In the genomic region with DNA sequence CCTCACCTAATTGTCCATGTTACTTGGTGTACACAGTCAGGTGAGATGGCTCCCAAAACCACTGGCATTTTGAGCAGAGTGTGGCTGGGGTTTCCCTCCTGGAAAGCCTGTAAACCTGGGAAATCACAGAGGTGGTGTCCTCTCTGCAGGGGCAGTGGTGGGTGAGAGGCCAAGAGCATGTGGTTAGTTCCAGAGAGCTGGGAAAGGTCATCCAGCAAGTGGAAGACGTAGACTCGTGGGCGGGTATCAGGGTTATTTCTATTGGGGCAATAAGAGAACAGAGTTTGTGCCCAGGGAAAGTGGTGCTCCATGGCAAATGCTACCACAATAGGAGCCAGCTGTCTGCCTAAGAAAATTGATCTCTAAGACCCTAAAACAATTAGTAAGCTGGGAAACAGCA, we compare ENCODE assay signal across 32 cellular contexts. TPM values are rescaled to one million over a fixed set of nuclear protein-coding genes. Genes with fewer than 3 reads are reported as not detected.
DNase-seq lines count a peak whose midpoint lies in the region; TF ChIP-seq lines count a peak whose summit lies in the region.
"Had no signal": no experiment of that assay in that cellular context is flagged by ENCODE, and none has a peak within 500 bp of the region (broad histone marks: within the 10 kb centered on the region; RNA-seq: fewer than 3 reads in every experiment).

No MANE protein-coding gene starts in this region.

- peak overlapping the region; percentile 51 for H3K23ac ChIP-seq in mesendoderm (ENCODE audit: low read length)

- no peak overlapping the region for H3K56ac ChIP-seq in mesendoderm (ENCODE audit: low read length)

- WGBS in mesendoderm (ENCODE audit: extremely low coverage, insufficient coverage, low lambda C conversion rate) = no CpG with 5 or more reads among the region's 3 CpGs
- 73% methylated on average over 3 of the region's 3 CpGs for WGBS in smooth muscle cell (ENCODE audit: low lambda C conversion rate)

- H3K4me1 ChIP-seq in mesendoderm (ENCODE audit: control insufficient read depth, low read depth, low read length) (peaks cover 4% of the 10 kb centered on the region), smooth muscle cell (ENCODE audit: low read depth) (peaks cover 22% of the 10 kb centered on the region)

- no peaks in the 10 kb centered on the region for H3K9me3 Mint-ChIP-seq in activated CD4-positive, alpha-beta T cell treated with anti-CD3 and anti-CD28 coated beads, Interleukin-2, amount 10 ng/mL, durations not matched to agents 7 days and 5 days
- no peaks in the 10 kb centered on the region for H3K9me3 Mint-ChIP-seq in chondrocyte (ENCODE audit: low read depth)
- H3K9me3 Mint-ChIP-seq: activated CD8-positive, alpha-beta T cell treated with anti-CD3 and anti-CD28 coated beads for 36 hours; activated naive CD4-positive, alpha-beta T cell treated with anti-CD3 and anti-CD28 coated beads for 36 hours; activated T-helper 1 cell treated with anti-CD3 and anti-CD28 coated beads, Interleukin-12 subunit alpha, Interleukin-12 subunit beta, Interleukin-2, Interleukin-4 antibody, amounts not matched to agents 30 ng/mL and 10 ng/mL and 1 ng/mL, durations not matched to agents 14 hours and 24 hours and 36 hours; CD4-positive, CD25-positive, alpha-beta regulatory T cell; stimulated activated naive CD8-positive, alpha-beta T cell treated with anti-CD3 and anti-CD28 coated beads, Interleukin-15, amount 100 ng/mL, for 72 hours had no signal

- H3K36me3 Mint-ChIP-seq in activated CD4-positive, alpha-beta T cell treated with anti-CD3 and anti-CD28 coated beads, Interleukin-2, amount 10 ng/mL, durations not matched to agents 7 days and 5 days (ENCODE audit: low read depth) = peaks cover 7% of the 10 kb centered on the region
- peaks cover 5% of the 10 kb centered on the region for H3K36me3 Mint-ChIP-seq in chondrocyte (ENCODE audit: low read depth)

- POLR2A ChIA-PET in activated CD4-positive, alpha-beta T cell treated with anti-CD3 and anti-CD28 coated beads, Interleukin-2, amount 10 ng/mL, durations not matched to agents 7 days and 5 days (lab: Charles Lee) = interaction anchor here (0.7 kb wide), 1 partner anchor 35 kb away, joined by 3 read pairs; no protein-coding TSS in a partner anchor

- H4K5ac ChIP-seq in mesendoderm (ENCODE audit: low read length) = no peak overlapping the region

- H4K8ac ChIP-seq in mesendoderm (ENCODE audit: low read depth, low read length) = no peak overlapping the region

- H3K27ac ChIP-seq in mesendoderm (ENCODE audit: low read depth, low read length) (no peak overlapping the region), smooth muscle cell (ENCODE audit: low read depth) (no peak overlapping the region)
- H3K27ac ChIP-seq: HL-60, KMS-11, parathyroid adenoma, PC-9, spleen, thyroid gland had no signal

- H4K20me1 ChIP-seq in smooth muscle cell (ENCODE audit: low read depth) = no peaks in the 10 kb centered on the region

- H2BK120ac ChIP-seq in mesendoderm (ENCODE audit: low read depth, low read length) = no peak overlapping the region

- H2BK15ac ChIP-seq in mesendoderm (replicated peaks; ENCODE audit: low read depth) = no peak overlapping the region

- H3K79me2 ChIP-seq in mesendoderm (ENCODE audit: control insufficient read depth, insufficient read depth, low read length) (no peaks in the 10 kb centered on the region), smooth muscle cell (ENCODE audit: low read depth) (no peaks in the 10 kb centered on the region)
- H3K79me2 ChIP-seq: parathyroid adenoma had no signal

- no peak overlapping the region for H3K4me3 ChIP-seq in mesendoderm (ENCODE audit: low read length)
- no peak overlapping the region for H3K4me3 ChIP-seq in smooth muscle cell
- H3K4me3 ChIP-seq: lung, PC-9, right atrium auricular region, spleen, thyroid gland, vagina had no signal

- no peaks in the 10 kb centered on the region for H3K27me3 ChIP-seq in mesendoderm (ENCODE audit: insufficient read depth, low read length, poor library complexity)
- no peaks in the 10 kb centered on the region for H3K27me3 ChIP-seq in smooth muscle cell (ENCODE audit: low read depth)
- H3K27me3 ChIP-seq: right atrium auricular region, spleen, thyroid gland, vagina had no signal

- CTCF ChIA-PET in activated CD4-positive, alpha-beta T cell treated with anti-CD3 and anti-CD28 coated beads, Interleukin-2, amount 10 ng/mL, durations not matched to agents 7 days and 5 days (lab: Charles Lee) = no interaction called here

- DNase-seq in activated CD4-positive, alpha-beta T cell treated with anti-CD3 and anti-CD28 coated beads, Interleukin-2, amount 10 ng/mL, durations not matched to agents 7 days and 5 days = no peak
- no peak for DNase-seq in activated CD4-positive, alpha-beta T cell treated with anti-CD3 and anti-CD28 coated beads, Interleukin-2, amount 50 U/mL, for 48 hours
- DNase-seq in chondrocyte (ENCODE audit: low spot score) (peak; percentile 21), mesendoderm (no peak), smooth muscle cell (lab: John Stamatoyannopoulos, UW; ENCODE audit: unreplicated experiment) (no peak), germinal center (ENCODE audit: low spot score) (no peak), SW 1271 (lab: John Stamatoyannopoulos, UW) (no peak)
- DNase-seq in stimulated activated CD4-positive, alpha-beta T cell treated with anti-CD3 and anti-CD28 coated beads, Interleukin-4, amount 100 ng/mL, for 24 hours = no peak
- DNase-seq: activated CD8-positive, alpha-beta memory T cell treated with anti-CD3 and anti-CD28 coated beads, Interleukin-2, amount 50 U/mL, for 48 hours; activated CD8-positive, alpha-beta T cell treated with anti-CD3 and anti-CD28 coated beads for 36 hours; activated naive CD4-positive, alpha-beta T cell treated with anti-CD3 and anti-CD28 coated beads for 36 hours; amniotic stem cell; Calu3; CD4-positive, CD25-positive, alpha-beta regulatory T cell; DND-41; effector CD4-positive, alpha-beta T cell; NCI-H1930; PC-9; Right ventricle myocardium superior; spleen; stimulated activated CD4-positive, alpha-beta T cell treated with anti-CD3 and anti-CD28 coated beads, Interleukin-2, amount 100 ng/mL, for 24 hours; stimulated activated CD8-positive, alpha-beta memory T cell treated with anti-CD3 and anti-CD28 coated beads, Interleukin-4, amount 100 ng/mL, for 48 hours; stimulated activated naive CD8-positive, alpha-beta T cell treated with anti-CD3 and anti-CD28 coated beads, Interleukin-15, amount 100 ng/mL, for 72 hours; T-helper 17 cell; thyroid gland had no signal

- H3K36me3 ChIP-seq in mesendoderm (ENCODE audit: control insufficient read depth, insufficient read depth, low read length) (no peaks in the 10 kb centered on the region), smooth muscle cell (ENCODE audit: low read depth) (no peaks in the 10 kb centered on the region)
- H3K36me3 ChIP-seq: right atrium auricular region, thyroid gland, vagina had no signal

- H3K4me3 Mint-ChIP-seq in activated CD4-positive, alpha-beta T cell treated with anti-CD3 and anti-CD28 coated beads, Interleukin-2, amount 10 ng/mL, durations not matched to agents 7 days and 5 days = no peak overlapping the region
- no peak overlapping the region for H3K4me3 Mint-ChIP-seq in chondrocyte (ENCODE audit: unreplicated experiment)
- H3K4me3 Mint-ChIP-seq: activated CD8-positive, alpha-beta T cell treated with anti-CD3 and anti-CD28 coated beads for 36 hours; activated naive CD4-positive, alpha-beta T cell treated with anti-CD3 and anti-CD28 coated beads for 36 hours; activated T-helper 1 cell treated with anti-CD3 and anti-CD28 coated beads, Interleukin-12 subunit alpha, Interleukin-12 subunit beta, Interleukin-2, Interleukin-4 antibody, amounts not matched to agents 30 ng/mL and 10 ng/mL and 1 ng/mL, durations not matched to agents 14 hours and 24 hours and 36 hours; CD4-positive, CD25-positive, alpha-beta regulatory T cell; stimulated activated naive CD8-positive, alpha-beta T cell treated with anti-CD3 and anti-CD28 coated beads, Interleukin-15, amount 100 ng/mL, for 72 hours; T-helper 17 cell had no signal

- peak overlapping the region; percentile 16 for H3K27ac Mint-ChIP-seq in activated CD4-positive, alpha-beta T cell treated with anti-CD3 and anti-CD28 coated beads, Interleukin-2, amount 10 ng/mL, durations not matched to agents 7 days and 5 days
- no peak overlapping the region for H3K27ac Mint-ChIP-seq in chondrocyte (ENCODE audit: unreplicated experiment)
- H3K27ac Mint-ChIP-seq: activated CD8-positive, alpha-beta T cell treated with anti-CD3 and anti-CD28 coated beads for 36 hours; activated naive CD4-positive, alpha-beta T cell treated with anti-CD3 and anti-CD28 coated beads for 36 hours; activated T-helper 1 cell treated with anti-CD3 and anti-CD28 coated beads, Interleukin-12 subunit alpha, Interleukin-12 subunit beta, Interleukin-2, Interleukin-4 antibody, amounts not matched to agents 30 ng/mL and 10 ng/mL and 1 ng/mL, durations not matched to agents 14 hours and 24 hours and 36 hours; CD4-positive, CD25-positive, alpha-beta regulatory T cell; T-helper 17 cell had no signal

- H3K27me3 Mint-ChIP-seq in activated CD4-positive, alpha-beta T cell treated with anti-CD3 and anti-CD28 coated beads, Interleukin-2, amount 10 ng/mL, durations not matched to agents 7 days and 5 days = no peaks in the 10 kb centered on the region
- no peaks in the 10 kb centered on the region for H3K27me3 Mint-ChIP-seq in chondrocyte (ENCODE audit: low read depth)
- H3K27me3 Mint-ChIP-seq: activated CD8-positive, alpha-beta T cell treated with anti-CD3 and anti-CD28 coated beads for 36 hours; CD4-positive, CD25-positive, alpha-beta regulatory T cell; stimulated activated naive CD8-positive, alpha-beta T cell treated with anti-CD3 and anti-CD28 coated beads, Interleukin-15, amount 100 ng/mL, for 72 hours; T-helper 17 cell had no signal

- no peaks in the 10 kb centered on the region for H3K4me1 Mint-ChIP-seq in activated CD4-positive, alpha-beta T cell treated with anti-CD3 and anti-CD28 coated beads, Interleukin-2, amount 10 ng/mL, durations not matched to agents 7 days and 5 days
- peaks cover 71% of the 10 kb centered on the region for H3K4me1 Mint-ChIP-seq in chondrocyte (ENCODE audit: low read depth)
- H3K4me1 Mint-ChIP-seq: T-helper 17 cell had no signal

- H3K18ac ChIP-seq in mesendoderm (ENCODE audit: low read length) = no peak overlapping the region

- no peak overlapping the region for H3K4ac ChIP-seq in mesendoderm (ENCODE audit: low read depth, low read length)

- no peak overlapping the region for H2AFZ ChIP-seq in smooth muscle cell (ENCODE audit: low read depth)
- H2AFZ ChIP-seq: parathyroid adenoma, PC-9 had no signal

- no peak for TF ChIP-seq CTCF in chondrocyte (IDR thresholded peaks at IDR 0.05)
- no peak for TF ChIP-seq CTCF in smooth muscle cell (IDR thresholded peaks at IDR 0.05; ENCODE audit: borderline replicate concordance, insufficient read depth, poor library complexity, severe bottlenecking)

- peaks cover 16% of the 10 kb centered on the region for H3F3A ChIP-seq in smooth muscle cell (ENCODE audit: low read depth)

- no peaks in the 10 kb centered on the region for H3K79me1 ChIP-seq in mesendoderm (ENCODE audit: low read length)

- no peaks in the 10 kb centered on the region for H3K9me3 ChIP-seq in smooth muscle cell (replicated peaks; ENCODE audit: low read depth)
- H3K9me3 ChIP-seq: right atrium auricular region, spleen, thyroid gland, vagina had no signal

- no peak overlapping the region for H2BK5ac ChIP-seq in mesendoderm (ENCODE audit: low read length)

- no peak overlapping the region for H3K4me2 ChIP-seq in mesendoderm (ENCODE audit: low read length)
- H3K4me2 ChIP-seq in smooth muscle cell = peak overlapping the region; percentile 73
- H3K4me2 ChIP-seq: KMS-11, PC-9 had no signal

- H2AK5ac ChIP-seq in mesendoderm (ENCODE audit: low read length) = no peak overlapping the region

- H3K9ac ChIP-seq in mesendoderm (ENCODE audit: low read length) (no peak overlapping the region), smooth muscle cell (ENCODE audit: low read depth) (no peak overlapping the region)
- H3K9ac ChIP-seq: KMS-11, parathyroid adenoma had no signal

RNA-seq across cellular contexts. Expression of a gene that starts 44.6 kb away (rescaled TPM):
- total RNA-seq in activated CD4-positive, alpha-beta T cell treated with anti-CD3 and anti-CD28 coated beads, Interleukin-2, amount 10 ng/mL, durations not matched to agents 7 days and 5 days = 10 to 100 TPM; 45.1 to 47.7 TPM
- 20.0 to 32.0 TPM (median 29.6 TPM) in 3 replicates for total RNA-seq in chondrocyte
- polyA plus RNA-seq in mesendoderm (2013, experiment 1 of 2) = 11.1 TPM
- 11.8 TPM for polyA plus RNA-seq in mesendoderm (2013, experiment 2 of 2)
- total RNA-seq in smooth muscle cell = 3.8 and 4.6 TPM in 2 replicates
- 3.6 and 4.2 TPM in 2 replicates for polyA plus RNA-seq in smooth muscle cell
